8 cellular contexts compared by ENCODE assay signal in genomic region chr12:121466800-121467637, GRCh38.
DNase-seq lines count a peak whose midpoint lies in the region; ATAC-seq and TF ChIP-seq lines count a peak whose summit lies in the region.

No MANE protein-coding gene starts in this region.

- WGBS in adipose tissue, 3 donors, result 0 to 1% (median 0%) methylated on average over 82 to 136 of the region's 138 CpGs

- intact Hi-C loops in uterus (cut with DNase I; ENCODE audit: low total_unique reads), result no loop called here

- peak; percentile 86 for ATAC-seq in HG02571 (IDR thresholded peaks at IDR 0.05; ENCODE audit: unreplicated experiment)

- H3K4me1 ChIP-seq in right atrium auricular region (peaks cover 0 to 23% of the 10 kb centered on the region in 2 donors), uterus (no peaks in the 10 kb centered on the region)

- no peaks in the 10 kb centered on the region for H3K36me3 ChIP-seq in right atrium auricular region
- H3K36me3 ChIP-seq in uterus, result no peaks in the 10 kb centered on the region

- TF ChIP-seq CTCF in GM12875 (IDR thresholded peaks at IDR 0.05; ENCODE audit: borderline replicate concordance, insufficient read depth, low read depth, low read length) (no peak), NB4 (IDR thresholded peaks at IDR 0.05; ENCODE audit: low read depth, low read length) (no peak), right atrium auricular region (IDR thresholded peaks at IDR 0.05) (no peak), uterus (IDR thresholded peaks at IDR 0.05) (no peak)

- peak; percentile 97 for DNase-seq in NB4 (ENCODE audit: low read depth)
- peak; percentile 82 for DNase-seq in SW480 (ENCODE audit: low spot score)
- peak; percentile 89 for DNase-seq in right atrium auricular region (ENCODE audit: low spot score)
- DNase-seq in putamen (ENCODE audit: low spot score), result peak; percentile 92
- DNase-seq in uterus, result peak; percentile 81 to 89

- H3K9me3 ChIP-seq in right atrium auricular region (no peaks in the 10 kb centered on the region), uterus (no peaks in the 10 kb centered on the region)

- TF ChIP-seq POLR2A in NB4 (IDR thresholded peaks at IDR 0.05; ENCODE audit: extremely low read depth, insufficient read length) (peak; percentile 51), uterus (IDR thresholded peaks at IDR 0.05) (peak in 1 of 2 donors; percentile 54)

- H3K27me3 ChIP-seq in right atrium auricular region, result no peaks in the 10 kb centered on the region
- H3K27me3 ChIP-seq in uterus, result no peaks in the 10 kb centered on the region

- H3K4me3 ChIP-seq in GM12875 (ENCODE audit: low read depth, low read length) (peak overlapping the region; percentile 59), NB4 (ENCODE audit: low read depth, low read length) (peak overlapping the region; percentile 78), right atrium auricular region (peak overlapping the region; percentile 63 to 68), uterus (peak overlapping the region; percentile 49 to 61)

- peak overlapping the region; percentile 72 for H3K27ac ChIP-seq in adipose tissue (ENCODE audit: low read depth, low read length)
- H3K27ac ChIP-seq in right atrium auricular region, result peak overlapping the region; percentile 70 to 76
- peak overlapping the region; percentile 62 to 89 for H3K27ac ChIP-seq in uterus

Comparison
In these comparisons a context has a peak if more than half of its experiments do, and no peak if none do; other contexts are left out.
1. Peak in every context shown above with its lines: DNase-seq, ATAC-seq, H3K4me3 ChIP-seq and H3K27ac ChIP-seq.